In the genomic region with DNA sequence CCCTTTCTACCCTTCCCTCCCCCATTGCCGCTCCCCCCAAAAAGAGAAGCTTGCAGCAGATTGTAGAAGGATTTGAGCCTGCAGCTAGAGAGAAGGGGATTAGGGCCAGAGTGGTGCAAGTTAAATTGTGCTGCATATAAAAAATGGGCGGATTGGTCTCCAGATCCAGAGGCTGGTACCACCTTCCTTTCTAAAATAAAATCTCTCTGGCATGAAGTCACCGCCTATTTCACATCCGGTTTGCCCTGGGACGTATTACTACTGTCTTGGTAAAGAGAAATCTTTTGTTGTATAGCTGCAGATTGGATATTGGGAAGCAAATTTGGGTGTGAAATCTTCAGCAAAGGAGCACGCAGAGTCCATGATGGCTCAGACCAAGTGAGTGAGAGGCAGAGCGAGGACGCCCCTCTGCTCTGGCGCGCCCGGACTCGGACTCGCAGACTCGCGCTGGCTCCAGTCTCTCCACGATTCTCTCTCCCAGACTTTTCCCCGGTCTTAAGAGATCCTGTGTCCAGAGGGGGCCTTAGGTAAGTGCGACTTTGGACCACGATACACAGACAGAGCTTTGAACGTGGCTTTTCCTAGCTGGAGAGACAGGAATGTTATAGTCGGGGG, we compare ENCODE assay signal across 13 cellular contexts. TPM values are rescaled to one million over a fixed set of nuclear protein-coding genes. Genes with fewer than 3 reads are reported as not detected.
DNase-seq lines count a peak whose midpoint lies in the region; ATAC-seq and TF ChIP-seq lines count a peak whose summit lies in the region.
"Had no signal": no experiment of that assay in that cellular context is flagged by ENCODE, and none has a peak within 500 bp of the region (broad histone marks: within the 10 kb centered on the region; RNA-seq: fewer than 3 reads in every experiment).

A gene (plus strand): TSS at position 225 of the 615 bp plus-strand sequence. CDS start 2,691 bp downstream, outside the sequence.

- peaks cover 31% of the 10 kb centered on the region for H3K27me3 Mint-ChIP-seq in CD4-positive, alpha-beta T cell

- peaks cover 7% of the 10 kb centered on the region for H3K27me3 ChIP-seq in CD4-positive, alpha-beta T cell (ENCODE audit: control insufficient read depth, insufficient read depth, low read length)
- H3K27me3 ChIP-seq: SJSA1 had no signal

- H3K36me3 Mint-ChIP-seq in CD4-positive, alpha-beta T cell (ENCODE audit: low read depth) = no peaks in the 10 kb centered on the region

- no peak within 1 kb of the TSS for H3K4me3 Mint-ChIP-seq in CD4-positive, alpha-beta T cell
- H3K4me3 Mint-ChIP-seq: activated CD8-positive, alpha-beta T cell treated with anti-CD3 and anti-CD28 coated beads for 36 hours had no signal

- CTCF ChIA-PET in CD4-positive, alpha-beta T cell (lab: Charles Lee) = no interaction called here

- intact Hi-C loops in CD4-positive, alpha-beta T cell (cut with DNase I, micrococcal nuclease) = no loop called here

- POLR2A ChIA-PET in CD4-positive, alpha-beta T cell (lab: Charles Lee) = no interaction called here

- ATAC-seq in CD4-positive, alpha-beta T cell (ENCODE audit: poor library complexity) = no peak
- ATAC-seq in HG03457 (IDR thresholded peaks at IDR 0.05; ENCODE audit: unreplicated experiment) = no peak
- no peak for ATAC-seq in GM21825 (IDR thresholded peaks at IDR 0.05; ENCODE audit: unreplicated experiment)
- ATAC-seq: activated CD8-positive, alpha-beta T cell treated with anti-CD3 and anti-CD28 coated beads for 36 hours had no signal

- peak within 1 kb of the TSS; percentile 74 for H3K27ac ChIP-seq in 22Rv1
- no peak within 1 kb of the TSS for H3K27ac ChIP-seq in CD4-positive, alpha-beta T cell (ENCODE audit: low read depth, low read length)
- H3K27ac ChIP-seq: adrenal gland, SJSA1 had no signal

- DNase-seq in NCI-H1105 treated with DMSO at 0.1 percent for 48 hours (lab: John Stamatoyannopoulos, UW) = peak; percentile 43
- DNase-seq in cerebellum (ENCODE audit: low spot score) = peak; percentile 63
- DNase-seq in medulla oblongata (ENCODE audit: extremely low spot score) = peak; percentile 21
- DNase-seq in CD4-positive, alpha-beta T cell = no peak
- no peak for DNase-seq in DMS114 treated with DMSO at 0.1 percent for 48 hours (lab: John Stamatoyannopoulos, UW; ENCODE audit: unreplicated experiment)
- DNase-seq: activated CD8-positive, alpha-beta T cell treated with anti-CD3 and anti-CD28 coated beads for 36 hours; foreskin fibroblast; NCI-H1092 had no signal

- H3K9me3 Mint-ChIP-seq in CD4-positive, alpha-beta T cell = no peaks in the 10 kb centered on the region

- no peak within 1 kb of the TSS for H3K27ac Mint-ChIP-seq in CD4-positive, alpha-beta T cell
- H3K27ac Mint-ChIP-seq: activated CD8-positive, alpha-beta T cell treated with anti-CD3 and anti-CD28 coated beads for 36 hours had no signal

- no peak for TF ChIP-seq CTCF in 22Rv1 (IDR thresholded peaks at IDR 0.05)
- no peak for TF ChIP-seq CTCF in CD4-positive, alpha-beta T cell (IDR thresholded peaks at IDR 0.05)

- no peaks in the 10 kb centered on the region for H3K9me3 ChIP-seq in CD4-positive, alpha-beta T cell (ENCODE audit: control insufficient read depth, low read length)
- H3K9me3 ChIP-seq: adrenal gland, SJSA1 had no signal

- H3K4me1 Mint-ChIP-seq in CD4-positive, alpha-beta T cell (ENCODE audit: low read depth) = no peaks in the 10 kb centered on the region

RNA-seq across cellular contexts. Expression of the gene that starts here (rescaled TPM):
- 34.5 TPM for total RNA-seq in cerebellum
- not detected for total RNA-seq in CD4-positive, alpha-beta T cell
- total RNA-seq: activated CD8-positive, alpha-beta T cell treated with anti-CD3 and anti-CD28 coated beads for 36 hours; SJSA1 had no signal

Comparison
In these comparisons a context has a peak if more than half of its experiments do, and no peak if none do; other contexts are left out.
1. RNA of the gene that starts here (total RNA-seq): 34.5 TPM in cerebellum (single experiment); not detected in CD4-positive, alpha-beta T cell; every median in the first group is over 10 times any median in the second.
2. DNase-seq: peak in NCI-H1105 treated with DMSO at 0.1 percent for 48 hours (single experiment), cerebellum (single experiment) and medulla oblongata (single experiment); none in CD4-positive, alpha-beta T cell (0 of 10) and DMS114 treated with DMSO at 0.1 percent for 48 hours (single experiment).